ENCODE assay signal across 8 cellular contexts in the genomic region with DNA sequence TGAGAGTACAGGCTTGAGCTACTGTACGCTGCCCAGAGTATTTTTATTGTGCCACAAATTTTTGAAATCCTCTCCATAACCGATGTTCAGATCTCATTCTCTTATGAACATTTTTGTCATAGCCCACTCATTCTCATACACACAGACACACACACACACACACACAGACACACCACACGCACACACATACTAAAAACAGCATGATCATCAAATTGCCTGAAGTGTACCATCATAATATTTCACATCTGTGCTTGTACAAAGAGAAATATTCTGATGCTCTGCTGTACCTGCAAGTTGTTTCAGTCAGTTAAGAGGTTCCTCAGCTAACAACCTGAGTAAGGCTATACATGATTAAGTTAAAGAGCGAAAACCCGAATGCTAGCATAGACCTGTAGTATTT.
"Had no signal": no experiment of that assay in that cellular context is flagged by ENCODE, and none has a peak within 500 bp of the region (broad histone marks: within the 10 kb centered on the region; RNA-seq: fewer than 3 reads in every experiment).

No MANE protein-coding gene starts in this region.

- DNase-seq: GDM1, GF-D8 had no signal

- ATAC-seq: GM12878 had no signal

- H3K4me3 ChIP-seq: GM12878 had no signal

- FAIRE-seq: G401.6, GM12878, GM12891, GM12892, GM18507, GM19239 had no signal
